2 cellular contexts compared by ENCODE assay signal in genomic region chr11:133892584-133893380, GRCh38.
TF ChIP-seq lines count a peak whose summit lies in the region.

No MANE protein-coding gene starts in this region.

TF ChIP-seq in SK-N-SH, 30 proteins besides CTCF, POLR2A, EP300 and RAD21 (continued from another document):
- no peak for TF ChIP-seq ZBTB33 (IDR thresholded peaks at IDR 0.05; ENCODE audit: borderline replicate concordance, low read depth)
TF ChIP-seq in SK-N-SH: peak in this region for 0.

TF ChIP-seq in SK-N-SH treated with all-trans-retinoic acid at 6 μM for 48 hours, 23 proteins besides CTCF, POLR2A, EP300 and RAD21 (continued from another document):
- TF ChIP-seq CREB5 (CRISPR knock-in tag; IDR thresholded peaks at IDR 0.05; ENCODE audit: low read depth) (no peak), BACH2 (CRISPR knock-in tag; IDR thresholded peaks at IDR 0.05; ENCODE audit: borderline replicate concordance) (no peak), ZC3H10 (CRISPR knock-in tag; IDR thresholded peaks at IDR 0.05) (no peak), CSRNP3 (CRISPR knock-in tag; IDR thresholded peaks at IDR 0.05) (no peak), ZNF8 (CRISPR knock-in tag; IDR thresholded peaks at IDR 0.05) (no peak), ZNF70 (CRISPR knock-in tag; IDR thresholded peaks at IDR 0.05) (no peak), RARB (CRISPR knock-in tag; IDR thresholded peaks at IDR 0.05) (no peak), OSR1 (CRISPR knock-in tag; IDR thresholded peaks at IDR 0.05) (no peak)
